In the genomic region with DNA sequence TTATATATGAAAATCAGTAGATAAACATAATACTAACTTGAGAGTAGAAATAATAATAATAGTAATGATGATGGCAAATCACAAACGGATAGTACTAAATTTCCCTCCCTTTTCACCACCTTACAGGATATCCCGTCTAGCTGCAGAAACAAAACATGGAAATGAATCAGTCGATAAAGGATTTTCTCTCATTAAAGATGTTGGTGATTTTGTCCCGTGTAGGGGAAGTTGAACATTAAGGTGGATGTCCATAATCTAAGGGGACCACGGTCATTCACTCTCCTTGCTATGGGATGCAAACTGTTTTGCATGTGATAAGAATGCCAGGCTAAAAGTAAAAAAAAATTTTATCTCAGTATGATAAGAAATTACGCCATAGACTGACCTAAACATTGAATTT, we compare ENCODE assay signal across 30 cellular contexts.
"Had no signal": no experiment of that assay in that cellular context is flagged by ENCODE, and none has a peak within 500 bp of the region (broad histone marks: within the 10 kb centered on the region; RNA-seq: fewer than 3 reads in every experiment).

No MANE protein-coding gene starts in this region.

- H3K36me3 ChIP-seq: ascending aorta, SJSA1 had no signal

- H3K4me3 ChIP-seq: ascending aorta, body of pancreas, K562, SJSA1 had no signal

- H3K4me1 ChIP-seq: ascending aorta, body of pancreas had no signal

- H3K9me3 Mint-ChIP-seq: activated naive CD8-positive, alpha-beta T cell treated with anti-CD3 and anti-CD28 coated beads, Interleukin-2, amount 50 U/mL, for 24 hours had no signal

- H3K27me3 ChIP-seq: ascending aorta, body of pancreas, SJSA1 had no signal

- H3K4me1 Mint-ChIP-seq: WTC11 had no signal

- H3K36me3 Mint-ChIP-seq: activated naive CD4-positive, alpha-beta T cell treated with anti-CD3 and anti-CD28 coated beads, Interleukin-2, amount 50 U/mL, for 72 hours; WTC11 had no signal

- H3K27ac ChIP-seq: body of pancreas had no signal

- H3K4me3 Mint-ChIP-seq: activated CD8-positive, alpha-beta T cell treated with anti-CD3 and anti-CD28 coated beads, Interleukin-2, amount 10 ng/mL, durations not matched to agents 7 days and 5 days; activated naive CD8-positive, alpha-beta T cell treated with anti-CD3 and anti-CD28 coated beads, Interleukin-2, amount 50 U/mL, for 24 hours; T-helper 1 cell treated with Interleukin-12 subunit alpha and Interleukin-12 subunit beta and Interleukin-4 antibody, amounts not matched to agents 30 μg/mL and 1 μg/mL, for 36 hours; WTC11 had no signal

- ATAC-seq: activated naive CD4-positive, alpha-beta T cell treated with anti-CD3 and anti-CD28 coated beads, Interleukin-2, amount 50 U/mL, for 72 hours; activated naive CD8-positive, alpha-beta T cell treated with anti-CD3 and anti-CD28 coated beads, Interleukin-2, amount 50 U/mL, for 24 hours; body of pancreas; K562; Panc1; Right ventricle myocardium inferior; SK-N-SH treated with all-trans-retinoic acid at 6 μM for 48 hours; WTC11 had no signal

- DNase-seq: activated CD4-positive, alpha-beta T cell treated with anti-CD3 and anti-CD28 coated beads for 48 hours; activated CD4-positive, alpha-beta T cell treated with anti-CD3 and anti-CD28 coated beads, Interleukin-2, amount 50 U/mL, for 4 hours; activated CD4-positive, CD25-positive, alpha-beta regulatory T cell treated with anti-CD3 and anti-CD28 coated beads, Interleukin-2, amount 50 U/mL, for 72 hours; activated CD8-positive, alpha-beta memory T cell treated with anti-CD3 and anti-CD28 coated beads, Interleukin-2, amount 50 U/mL, for 48 hours; activated CD8-positive, alpha-beta T cell treated with anti-CD3 and anti-CD28 coated beads, Interleukin-2, amount 10 ng/mL, durations not matched to agents 7 days and 5 days; activated effector memory CD4-positive, alpha-beta T cell treated with anti-CD3 and anti-CD28 coated beads, Interleukin-2, amount 50 U/mL, for 16 hours; activated naive CD4-positive, alpha-beta T cell treated with Interleukin-2 at 50 U/mL for 16 hours; activated naive CD8-positive, alpha-beta T cell treated with anti-CD3 and anti-CD28 coated beads, Interleukin-2, amount 50 U/mL, for 24 hours; activated T-cell treated with anti-CD3 and anti-CD28 coated beads, Interleukin-2, amount 50 U/mL, for 1 hour; amniotic stem cell; body of pancreas; Karpas-422; MM.1S; NCI-H1105; NCI-H1436 treated with DMSO at 0.1 percent for 48 hours; NCI-H187; NCI-H510A treated with DMSO at 0.1 percent for 48 hours; NCI-H69; NK-92 treated with Interleukin-12 subunit alpha and Interleukin-12 subunit beta, amount 100 ng/mL, for 24 hours; OCI-M1; RPMI8226 had no signal

- H3K9me3 ChIP-seq: ascending aorta, body of pancreas, SJSA1 had no signal

- H3K27ac Mint-ChIP-seq: activated CD8-positive, alpha-beta T cell treated with anti-CD3 and anti-CD28 coated beads, Interleukin-2, amount 10 ng/mL, durations not matched to agents 7 days and 5 days; activated naive CD4-positive, alpha-beta T cell treated with anti-CD3 and anti-CD28 coated beads, Interleukin-2, amount 50 U/mL, for 72 hours; activated naive CD8-positive, alpha-beta T cell treated with anti-CD3 and anti-CD28 coated beads, Interleukin-2, amount 50 U/mL, for 24 hours; T-helper 1 cell treated with Interleukin-12 subunit alpha and Interleukin-12 subunit beta and Interleukin-4 antibody, amounts not matched to agents 30 μg/mL and 1 μg/mL, for 36 hours; WTC11 had no signal
